Comparison of ENCODE assay signal across 22 cellular contexts in genomic region chr22:33477131-33478111, GRCh38.
A peak's percentile ranks its signal among the peaks of the same experiment; 100 is the strongest.
DNase-seq lines count a peak whose midpoint lies in the region; TF ChIP-seq lines count a peak whose summit lies in the region.
"Had no signal": no experiment of that assay in that cellular context is flagged by ENCODE, and none has a peak within 500 bp of the region (broad histone marks: within the 10 kb centered on the region; RNA-seq: fewer than 3 reads in every experiment).

No MANE protein-coding gene starts in this region.

- no peaks in the 10 kb centered on the region for H3K9me3 Mint-ChIP-seq in neural crest cell
- H3K9me3 Mint-ChIP-seq: activated naive CD4-positive, alpha-beta T cell treated with anti-CD3 and anti-CD28 coated beads for 36 hours had no signal

- H3K4me3 ChIP-seq in HUES48 (ENCODE audit: low read depth, low read length) = no peak overlapping the region
- H3K4me3 ChIP-seq in astrocyte of the cerebellum (ENCODE audit: low read depth, low read length) = no peak overlapping the region
- H3K4me3 ChIP-seq: pancreas, tibial artery had no signal

- no peaks in the 10 kb centered on the region for H3K36me3 ChIP-seq in HUES48 (ENCODE audit: control insufficient read depth, insufficient read depth, low read length)
- H3K36me3 ChIP-seq: BE2C, pancreas, tibial artery had no signal

- H3K4me3 Mint-ChIP-seq in neural crest cell = no peak overlapping the region
- H3K4me3 Mint-ChIP-seq: activated naive CD4-positive, alpha-beta T cell treated with anti-CD3 and anti-CD28 coated beads for 36 hours; central memory CD8-positive, alpha-beta T cell; naive thymus-derived CD4-positive, alpha-beta T cell had no signal

- no peak overlapping the region for H3K9ac ChIP-seq in HUES48 (ENCODE audit: low read depth, low read length)

- no peaks in the 10 kb centered on the region for H3K36me3 Mint-ChIP-seq in neural crest cell (ENCODE audit: low read depth)
- H3K36me3 Mint-ChIP-seq: naive thymus-derived CD4-positive, alpha-beta T cell had no signal

- peaks cover 31% of the 10 kb centered on the region for H3K4me1 ChIP-seq in HUES48 (ENCODE audit: control insufficient read depth, insufficient read depth, low read length)
- H3K4me1 ChIP-seq: BE2C, pancreas, tibial artery had no signal

- no peaks in the 10 kb centered on the region for H3K27me3 Mint-ChIP-seq in neural crest cell (ENCODE audit: low read depth)
- H3K27me3 Mint-ChIP-seq: central memory CD8-positive, alpha-beta T cell had no signal

- H3K27ac Mint-ChIP-seq in neural crest cell (ENCODE audit: unreplicated experiment) = peak overlapping the region; percentile 30
- H3K27ac Mint-ChIP-seq: activated naive CD4-positive, alpha-beta T cell treated with anti-CD3 and anti-CD28 coated beads for 36 hours; naive thymus-derived CD4-positive, alpha-beta T cell had no signal

- H3K4me1 Mint-ChIP-seq in neural crest cell = peaks cover 26% of the 10 kb centered on the region
- H3K4me1 Mint-ChIP-seq: central memory CD8-positive, alpha-beta T cell; naive thymus-derived CD4-positive, alpha-beta T cell had no signal

- no peaks in the 10 kb centered on the region for H3K27me3 ChIP-seq in HUES48 (ENCODE audit: control insufficient read depth, insufficient read depth, low read length)
- H3K27me3 ChIP-seq: BE2C, pancreas, tibial artery had no signal

- in situ Hi-C loops in astrocyte of the cerebellum (cut with HindIII; ENCODE audit: low sequenced_read_pairs) = no loop called here

- peak overlapping the region; percentile 32 for H3K27ac ChIP-seq in HUES48 (ENCODE audit: low read depth, low read length)
- H3K27ac ChIP-seq: pancreas, tibial artery had no signal

- TF ChIP-seq CTCF in astrocyte of the cerebellum (IDR thresholded peaks at IDR 0.05; ENCODE audit: low read depth, low read length, missing control alignments) (no peak), neural crest cell (conservative IDR thresholded peaks at IDR 0.05) (no peak)

- DNase-seq in astrocyte of the cerebellum (ENCODE audit: low read depth) (peak; percentile 64), neural crest cell (ENCODE audit: low read depth, low spot score) (no peak), DMS79 (lab: John Stamatoyannopoulos, UW) (no peak), DMS153 (lab: John Stamatoyannopoulos, UW) (no peak), GOT3 (lab: John Stamatoyannopoulos, UW) (no peak), cerebellar cortex (ENCODE audit: low spot score) (no peak)
- DNase-seq: activated naive CD4-positive, alpha-beta T cell treated with anti-CD3 and anti-CD28 coated beads for 36 hours; activated T-cell treated with anti-CD3 and anti-CD28 coated beads, Interleukin-2, amount 50 U/mL, for 48 hours; BE2C; COR-L47; effector CD4-positive, alpha-beta T cell; KBM-7; kidney glomerular epithelial cell; naive thymus-derived CD4-positive, alpha-beta T cell; NCI-H1694 treated with DMSO at 0.1 percent for 48 hours; NCI-H2227 treated with DMSO at 0.1 percent for 48 hours; pancreas; stimulated activated CD4-positive, alpha-beta T cell treated with anti-CD3 and anti-CD28 coated beads, Interleukin-2, amount 100 ng/mL, for 24 hours; stimulated activated naive CD4-positive, alpha-beta T cell; tibial artery had no signal

- H3K9me3 ChIP-seq in HUES48 (ENCODE audit: control insufficient read depth, insufficient read depth, low read length) = no peaks in the 10 kb centered on the region
- H3K9me3 ChIP-seq: BE2C, pancreas, tibial artery had no signal
